In genomic region chr9:117907420-117907819, GRCh38 we compare ENCODE assay signal across 26 cellular contexts.
"Had no signal": no experiment of that assay in that cellular context is flagged by ENCODE, and none has a peak within 500 bp of the region (broad histone marks: within the 10 kb centered on the region; RNA-seq: fewer than 3 reads in every experiment).

No MANE protein-coding gene starts in this region.

- FAIRE-seq: keratinocyte had no signal

- H3K27ac ChIP-seq: left lung, neural progenitor cell, neutrophil, ovary, right atrium auricular region, right lobe of liver, stomach, testis, thyroid gland, transverse colon, upper lobe of left lung, vagina had no signal

- H3K4me3 ChIP-seq: left lung, lung, neural progenitor cell, ovary, right atrium auricular region, right lobe of liver, stomach, testis, thyroid gland, transverse colon, upper lobe of left lung, vagina had no signal

- H3K36me3 ChIP-seq: left lung, neural progenitor cell, neutrophil, ovary, right atrium auricular region, right lobe of liver, stomach, thyroid gland, transverse colon, upper lobe of left lung, vagina had no signal

- H3K9me3 ChIP-seq: neutrophil, ovary, right lobe of liver, testis, thyroid gland, vagina had no signal

- DNase-seq: kidney glomerular epithelial cell; left cardiac atrium; left lung; mesendoderm; naive B cell; natural killer cell; nephron progenitor cell; ovary; right lobe of liver; stimulated activated CD4-positive, alpha-beta T cell treated with anti-CD3 and anti-CD28 coated beads, Interleukin-12 subunit alpha, Interleukin-12 subunit beta, amount 100 ng/mL, for 4 hours; stimulated activated CD4-positive, alpha-beta T cell treated with anti-CD3 and anti-CD28 coated beads, Interleukin-15, amount 100 ng/mL, for 24 hours; stimulated activated CD4-positive, alpha-beta T cell treated with anti-CD3 and anti-CD28 coated beads, Interleukin-2, amount 100 ng/mL, for 24 hours; stimulated activated CD4-positive, alpha-beta T cell treated with anti-CD3 and anti-CD28 coated beads, Interleukin-4, amount 100 ng/mL, for 1 hour; stimulated activated naive B cell treated with anti-CD40 and anti-IgM and Interleukin-4, amounts not matched to agents 10 μg/mL and 1 μg/mL and 100 μg/mL, for 72 hours; stimulated activated naive CD8-positive, alpha-beta T cell treated with anti-CD3 and anti-CD28 coated beads, Interleukin-15, Interleukin-2, amounts not matched to agents 100 U/mL and 50 U/mL, for 24 hours; stomach; testis; thyroid gland; transverse colon; upper lobe of left lung had no signal

- H3K4me1 ChIP-seq: left lung, neural progenitor cell, right atrium auricular region, right lobe of liver, stomach, testis, thyroid gland, transverse colon, upper lobe of left lung, vagina had no signal

- H3K27me3 ChIP-seq: left lung, neural progenitor cell, neutrophil, ovary, right atrium auricular region, right lobe of liver, stomach, testis, thyroid gland, transverse colon, upper lobe of left lung, vagina had no signal

- ATAC-seq: left cardiac atrium; left lung; natural killer cell; right lobe of liver; stimulated activated naive B cell treated with anti-CD40 and anti-IgM and Interleukin-4, amounts not matched to agents 10 μg/mL and 1 μg/mL and 100 μg/mL, for 72 hours; stimulated activated naive CD8-positive, alpha-beta T cell treated with anti-CD3 and anti-CD28 coated beads, Interleukin-15, Interleukin-2, amounts not matched to agents 100 U/mL and 50 U/mL, for 24 hours had no signal
